ENCODE assay signal across 37 cellular contexts in the genomic region with DNA sequence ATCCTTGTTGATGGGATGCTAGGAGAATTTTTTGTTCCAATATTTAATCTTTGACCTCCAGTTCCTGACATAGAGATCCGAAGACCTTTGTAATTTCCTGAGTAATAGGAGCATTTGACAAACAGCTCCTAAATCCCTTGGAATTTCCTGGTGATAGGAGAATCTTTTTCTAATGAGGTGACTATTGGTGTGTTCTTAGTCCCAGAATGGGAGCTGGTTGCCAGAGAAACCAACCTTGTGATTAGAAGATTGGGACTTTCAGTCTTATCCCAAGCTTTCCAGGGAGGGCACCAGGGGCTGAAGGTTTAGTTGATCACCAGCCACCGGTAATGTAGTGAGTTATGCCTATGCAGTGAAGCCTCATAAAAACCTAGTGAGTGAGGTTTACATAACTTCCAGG.
"Had no signal": no experiment of that assay in that cellular context is flagged by ENCODE, and none has a peak within 500 bp of the region (broad histone marks: within the 10 kb centered on the region; RNA-seq: fewer than 3 reads in every experiment).

No MANE protein-coding gene starts in this region.

- H3K4me1 Mint-ChIP-seq: brain had no signal

- H3K9me3 ChIP-seq: ascending aorta had no signal

- H3K36me3 ChIP-seq: ascending aorta, cardiac muscle cell had no signal

- H3K4me3 Mint-ChIP-seq: activated B cell treated with CpG ODN at 0.5 μM for 24 hours; activated CD4-positive, alpha-beta memory T cell treated with anti-CD3 and anti-CD28 coated beads for 36 hours; activated CD4-positive, alpha-beta T cell treated with anti-CD3 and anti-CD28 coated beads, Interleukin-2, amount 10 ng/mL, durations not matched to agents 24 days and 14 days; activated CD8-positive, alpha-beta memory T cell treated with anti-CD3 and anti-CD28 coated beads, Interleukin-2, amount 10 ng/mL, durations not matched to agents 7 days and 5 days; activated CD8-positive, alpha-beta T cell treated with anti-CD3 and anti-CD28 coated beads, Interleukin-2, amount 10 ng/mL, durations not matched to agents 7 days and 5 days; activated naive CD4-positive, alpha-beta T cell treated with anti-CD3 and anti-CD28 coated beads, Interleukin-2, amount 10 ng/mL, durations not matched to agents 7 days and 5 days; activated naive CD8-positive, alpha-beta T cell treated with anti-CD3 and anti-CD28 coated beads, Interleukin-2, amount 10 ng/mL, durations not matched to agents 7 days and 5 days; activated naive CD8-positive, alpha-beta T cell treated with anti-CD3 and anti-CD28 coated beads, Interleukin-2, amount 50 U/mL, for 24 hours; activated T-cell treated with anti-CD3 and anti-CD28 coated beads, Interleukin-2, amount 50 U/mL, for 24 hours; brain; central memory CD8-positive, alpha-beta T cell; T-helper 1 cell treated with Interleukin-12 subunit alpha and Interleukin-12 subunit beta and Interleukin-4 antibody, amounts not matched to agents 30 μg/mL and 1 μg/mL, for 36 hours; T-helper 2 cell treated with Interferon-gamma antibody and Interleukin-4, amounts not matched to agents 5 μg/mL and 100 μg/mL, for 36 hours had no signal

- H3K4me1 ChIP-seq: ascending aorta had no signal

- DNase-seq: activated B cell treated with CpG ODN at 0.5 μM for 24 hours; activated CD4-positive, alpha-beta memory T cell treated with anti-CD3 and anti-CD28 coated beads for 36 hours; activated CD4-positive, alpha-beta T cell treated with anti-CD3 and anti-CD28 coated beads for 4 hours; activated CD4-positive, alpha-beta T cell treated with anti-CD3 and anti-CD28 coated beads, Interleukin-2, amount 10 ng/mL, durations not matched to agents 24 days and 14 days; activated CD4-positive, alpha-beta T cell treated with anti-CD3 and anti-CD28 coated beads, Interleukin-2, amount 50 U/mL, for 1 hour; activated CD4-positive, alpha-beta T cell treated with anti-CD3 and anti-CD28 coated beads, Interleukin-2, amount 50 U/mL, for 4 hours; activated CD4-positive, CD25-positive, alpha-beta regulatory T cell treated with anti-CD3 and anti-CD28 coated beads, Interleukin-2, amount 50 U/mL, for 72 hours; activated CD8-positive, alpha-beta memory T cell treated with anti-CD3 and anti-CD28 coated beads for 24 hours; activated CD8-positive, alpha-beta memory T cell treated with anti-CD3 and anti-CD28 coated beads, Interleukin-2, amount 10 ng/mL, durations not matched to agents 7 days and 5 days; activated CD8-positive, alpha-beta memory T cell treated with anti-CD3 and anti-CD28 coated beads, Interleukin-2, amount 50 U/mL, for 48 hours; activated CD8-positive, alpha-beta T cell treated with anti-CD3 and anti-CD28 coated beads, Interleukin-2, amount 10 ng/mL, durations not matched to agents 7 days and 5 days; activated effector memory CD4-positive, alpha-beta T cell treated with Interleukin-2 at 50 U/mL for 16 hours; activated gamma-delta T cell; activated naive CD4-positive, alpha-beta T cell treated with anti-CD3 and anti-CD28 coated beads, Interleukin-2, amount 10 ng/mL, durations not matched to agents 7 days and 5 days; activated naive CD4-positive, alpha-beta T cell treated with Interleukin-2 at 50 U/mL for 16 hours; activated naive CD8-positive, alpha-beta T cell treated with anti-CD3 and anti-CD28 coated beads, Interleukin-2, amount 10 ng/mL, durations not matched to agents 7 days and 5 days; activated naive CD8-positive, alpha-beta T cell treated with anti-CD3 and anti-CD28 coated beads, Interleukin-2, amount 50 U/mL, for 24 hours; activated T-cell treated with anti-CD3 and anti-CD28 coated beads, Interleukin-2, amount 50 U/mL, for 24 hours; activated T-cell treated with anti-CD3 and anti-CD28 coated beads, Interleukin-2, amount 50 U/mL, for 48 hours; amygdala; anterior cingulate cortex; caudate nucleus; cerebellar nuclear complex; T-helper 2 cell; T-helper 9 cell had no signal

- H3K27ac Mint-ChIP-seq: activated B cell treated with CpG ODN at 0.5 μM for 24 hours; activated CD4-positive, alpha-beta memory T cell treated with anti-CD3 and anti-CD28 coated beads for 36 hours; activated CD4-positive, alpha-beta T cell treated with anti-CD3 and anti-CD28 coated beads, Interleukin-2, amount 10 ng/mL, durations not matched to agents 24 days and 14 days; activated CD8-positive, alpha-beta memory T cell treated with anti-CD3 and anti-CD28 coated beads, Interleukin-2, amount 10 ng/mL, durations not matched to agents 7 days and 5 days; activated CD8-positive, alpha-beta T cell treated with anti-CD3 and anti-CD28 coated beads, Interleukin-2, amount 10 ng/mL, durations not matched to agents 7 days and 5 days; activated naive CD4-positive, alpha-beta T cell treated with anti-CD3 and anti-CD28 coated beads, Interleukin-2, amount 10 ng/mL, durations not matched to agents 7 days and 5 days; activated naive CD4-positive, alpha-beta T cell treated with anti-CD3 and anti-CD28 coated beads, Interleukin-2, amount 50 U/mL, for 24 hours; activated naive CD8-positive, alpha-beta T cell; activated naive CD8-positive, alpha-beta T cell treated with anti-CD3 and anti-CD28 coated beads, Interleukin-2, amount 10 ng/mL, durations not matched to agents 7 days and 5 days; activated naive CD8-positive, alpha-beta T cell treated with anti-CD3 and anti-CD28 coated beads, Interleukin-2, amount 50 U/mL, for 24 hours; activated T-cell treated with anti-CD3 and anti-CD28 coated beads, Interleukin-2, amount 50 U/mL, for 24 hours; activated T-helper 2 cell treated with anti-CD3 and anti-CD28 coated beads, Interferon-gamma antibody, Interleukin-2, Interleukin-4, amounts not matched to agents 10 μg/mL and 5 μg/mL and 100 μg/mL, durations not matched to agents 14 hours and 24 hours and 36 hours; brain; T-helper 1 cell treated with Interleukin-12 subunit alpha and Interleukin-12 subunit beta and Interleukin-4 antibody, amounts not matched to agents 30 μg/mL and 1 μg/mL, for 36 hours; T-helper 2 cell treated with Interferon-gamma antibody and Interleukin-4, amounts not matched to agents 5 μg/mL and 100 μg/mL, for 36 hours had no signal

- H3K4me3 ChIP-seq: ascending aorta, cardiac muscle cell had no signal

- H3K27me3 Mint-ChIP-seq: activated B cell treated with CpG ODN at 0.5 μM for 24 hours; activated CD4-positive, alpha-beta memory T cell treated with anti-CD3 and anti-CD28 coated beads for 36 hours; activated CD4-positive, alpha-beta T cell treated with anti-CD3 and anti-CD28 coated beads, Interleukin-2, amount 10 ng/mL, durations not matched to agents 24 days and 14 days; activated CD8-positive, alpha-beta memory T cell treated with anti-CD3 and anti-CD28 coated beads, Interleukin-2, amount 10 ng/mL, durations not matched to agents 7 days and 5 days; activated naive CD4-positive, alpha-beta T cell treated with anti-CD3 and anti-CD28 coated beads, Interleukin-2, amount 10 ng/mL, durations not matched to agents 7 days and 5 days; activated naive CD4-positive, alpha-beta T cell treated with anti-CD3 and anti-CD28 coated beads, Interleukin-2, amount 50 U/mL, for 24 hours; activated naive CD8-positive, alpha-beta T cell; activated naive CD8-positive, alpha-beta T cell treated with anti-CD3 and anti-CD28 coated beads, Interleukin-2, amount 10 ng/mL, durations not matched to agents 7 days and 5 days; activated naive CD8-positive, alpha-beta T cell treated with anti-CD3 and anti-CD28 coated beads, Interleukin-2, amount 50 U/mL, for 24 hours; activated T-cell treated with anti-CD3 and anti-CD28 coated beads, Interleukin-2, amount 50 U/mL, for 24 hours; brain; central memory CD8-positive, alpha-beta T cell had no signal

- H3K27me3 ChIP-seq: ascending aorta, cardiac muscle cell had no signal

- FAIRE-seq: bronchial epithelial cell, TTC549 had no signal

- H3K36me3 Mint-ChIP-seq: brain had no signal

- H3K27ac ChIP-seq: ascending aorta, cardiac muscle cell, VCaP had no signal

- H3K9me3 Mint-ChIP-seq: activated B cell treated with CpG ODN at 0.5 μM for 24 hours; activated CD4-positive, alpha-beta memory T cell treated with anti-CD3 and anti-CD28 coated beads for 36 hours; activated CD4-positive, alpha-beta T cell treated with anti-CD3 and anti-CD28 coated beads, Interleukin-2, amount 10 ng/mL, durations not matched to agents 24 days and 14 days; activated naive CD4-positive, alpha-beta T cell treated with anti-CD3 and anti-CD28 coated beads, Interleukin-2, amount 10 ng/mL, durations not matched to agents 7 days and 5 days; activated naive CD4-positive, alpha-beta T cell treated with anti-CD3 and anti-CD28 coated beads, Interleukin-2, amount 50 U/mL, for 24 hours; activated naive CD8-positive, alpha-beta T cell treated with anti-CD3 and anti-CD28 coated beads, Interleukin-2, amount 10 ng/mL, durations not matched to agents 7 days and 5 days; activated naive CD8-positive, alpha-beta T cell treated with anti-CD3 and anti-CD28 coated beads, Interleukin-2, amount 50 U/mL, for 24 hours; activated T-cell treated with anti-CD3 and anti-CD28 coated beads, Interleukin-2, amount 50 U/mL, for 24 hours; activated T-helper 2 cell treated with anti-CD3 and anti-CD28 coated beads, Interferon-gamma antibody, Interleukin-2, Interleukin-4, amounts not matched to agents 10 μg/mL and 5 μg/mL and 100 μg/mL, durations not matched to agents 14 hours and 24 hours and 36 hours; brain; central memory CD8-positive, alpha-beta T cell; T-helper 1 cell treated with Interleukin-12 subunit alpha and Interleukin-12 subunit beta and Interleukin-4 antibody, amounts not matched to agents 30 μg/mL and 1 μg/mL, for 36 hours; T-helper 2 cell treated with Interferon-gamma antibody and Interleukin-4, amounts not matched to agents 5 μg/mL and 100 μg/mL, for 36 hours had no signal

- ATAC-seq: activated CD8-positive, alpha-beta memory T cell treated with anti-CD3 and anti-CD28 coated beads, Interleukin-2, amount 10 ng/mL, durations not matched to agents 7 days and 5 days; activated CD8-positive, alpha-beta T cell treated with anti-CD3 and anti-CD28 coated beads, Interleukin-2, amount 10 ng/mL, durations not matched to agents 7 days and 5 days; activated naive CD8-positive, alpha-beta T cell treated with anti-CD3 and anti-CD28 coated beads, Interleukin-2, amount 50 U/mL, for 24 hours had no signal
